ENCODE assay signal across 1 cellular context in genomic region chr11:77047007-77047927, GRCh38.
A peak's percentile ranks its signal among the peaks of the same experiment; 100 is the strongest.
TF ChIP-seq lines count a peak whose summit lies in the region.

No MANE protein-coding gene starts in this region.

TF ChIP-seq in endothelial cell of umbilical vein, 7 proteins besides CTCF, POLR2A, EP300 and RAD21:
- TF ChIP-seq EZH2 (IDR thresholded peaks at IDR 0.05; ENCODE audit: borderline replicate concordance, low read depth, low read length, severe bottlenecking) = no peak
- TF ChIP-seq POLR2AphosphoS5 (IDR thresholded peaks at IDR 0.05; ENCODE audit: insufficient read depth, low read depth, low read length) = no peak
- peak; percentile 4 for TF ChIP-seq GATA2 (IDR thresholded peaks at IDR 0.05; ENCODE audit: insufficient read depth, insufficient read length, low read depth, low read length)
- TF ChIP-seq, protein P1, sequence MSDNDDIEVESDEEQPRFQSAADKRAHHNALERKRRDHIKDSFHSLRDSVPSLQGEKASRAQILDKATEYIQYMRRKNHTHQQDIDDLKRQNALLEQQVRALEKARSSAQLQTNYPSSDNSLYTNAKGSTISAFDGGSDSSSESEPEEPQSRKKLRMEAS (IDR thresholded peaks at IDR 0.05; ENCODE audit: insufficient read depth, insufficient read length) = no peak
- TF ChIP-seq JUN (IDR thresholded peaks at IDR 0.05; ENCODE audit: borderline replicate concordance, insufficient read depth, insufficient read length, low read depth) = no peak
